ENCODE assay signal across 1 cellular context in the genomic region with DNA sequence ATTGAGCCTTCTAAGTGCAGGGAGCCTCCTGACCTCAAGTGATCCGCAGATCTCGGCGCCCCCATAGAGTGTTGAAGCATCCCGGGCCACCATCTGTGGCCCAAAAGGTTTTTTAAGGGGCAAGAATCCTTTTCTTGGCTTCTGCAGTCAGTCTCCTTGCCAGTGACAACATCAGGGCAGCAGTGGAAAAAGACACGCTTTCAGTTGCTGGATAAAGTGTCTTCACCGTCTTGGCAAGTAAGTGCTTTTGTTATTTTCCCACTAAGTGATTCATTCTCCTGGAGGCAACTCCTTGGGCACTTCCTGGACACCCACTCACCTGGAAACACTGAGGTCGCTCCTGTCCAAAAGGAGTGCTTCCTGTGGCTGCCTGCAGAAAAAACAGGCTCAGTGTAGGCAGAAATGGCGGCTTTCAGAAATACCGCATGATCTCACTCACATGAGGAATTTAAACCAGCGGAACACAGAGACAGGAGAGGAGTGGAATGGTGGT.
TF ChIP-seq lines count a peak whose summit lies in the region.

No MANE protein-coding gene starts in this region.

TF ChIP-seq in WTC11, 78 proteins besides CTCF, POLR2A, EP300 and RAD21 (continued from another document):
- TF ChIP-seq, protein P1, sequence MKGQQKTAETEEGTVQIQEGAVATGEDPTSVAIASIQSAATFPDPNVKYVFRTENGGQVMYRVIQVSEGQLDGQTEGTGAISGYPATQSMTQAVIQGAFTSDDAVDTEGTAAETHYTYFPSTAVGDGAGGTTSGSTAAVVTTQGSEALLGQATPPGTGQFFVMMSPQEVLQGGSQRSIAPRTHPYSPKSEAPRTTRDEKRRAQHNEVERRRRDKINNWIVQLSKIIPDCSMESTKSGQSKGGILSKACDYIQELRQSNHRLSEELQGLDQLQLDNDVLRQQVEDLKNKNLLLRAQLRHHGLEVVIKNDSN (CRISPR knock-in tag; IDR thresholded peaks at IDR 0.05): no peak
- TF ChIP-seq, protein P2, sequence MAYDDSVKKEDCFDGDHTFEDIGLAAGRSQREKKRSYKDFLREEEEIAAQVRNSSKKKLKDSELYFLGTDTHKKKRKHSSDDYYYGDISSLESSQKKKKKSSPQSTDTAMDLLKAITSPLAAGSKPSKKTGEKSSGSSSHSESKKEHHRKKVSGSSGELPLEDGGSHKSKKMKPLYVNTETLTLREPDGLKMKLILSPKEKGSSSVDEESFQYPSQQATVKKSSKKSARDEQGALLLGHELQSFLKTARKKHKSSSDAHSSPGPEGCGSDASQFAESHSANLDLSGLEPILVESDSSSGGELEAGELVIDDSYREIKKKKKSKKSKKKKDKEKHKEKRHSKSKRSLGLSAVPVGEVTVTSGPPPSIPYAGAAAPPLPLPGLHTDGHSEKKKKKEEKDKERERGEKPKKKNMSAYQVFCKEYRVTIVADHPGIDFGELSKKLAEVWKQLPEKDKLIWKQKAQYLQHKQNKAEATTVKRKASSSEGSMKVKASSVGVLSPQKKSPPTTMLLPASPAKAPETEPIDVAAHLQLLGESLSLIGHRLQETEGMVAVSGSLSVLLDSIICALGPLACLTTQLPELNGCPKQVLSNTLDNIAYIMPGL (CRISPR knock-in tag; IDR thresholded peaks at IDR 0.05): no peak
- TF ChIP-seq, protein P3, sequence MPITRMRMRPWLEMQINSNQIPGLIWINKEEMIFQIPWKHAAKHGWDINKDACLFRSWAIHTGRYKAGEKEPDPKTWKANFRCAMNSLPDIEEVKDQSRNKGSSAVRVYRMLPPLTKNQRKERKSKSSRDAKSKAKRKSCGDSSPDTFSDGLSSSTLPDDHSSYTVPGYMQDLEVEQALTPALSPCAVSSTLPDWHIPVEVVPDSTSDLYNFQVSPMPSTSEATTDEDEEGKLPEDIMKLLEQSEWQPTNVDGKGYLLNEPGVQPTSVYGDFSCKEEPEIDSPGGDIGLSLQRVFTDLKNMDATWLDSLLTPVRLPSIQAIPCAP (CRISPR knock-in tag; IDR thresholded peaks at IDR 0.05): no peak
- TF ChIP-seq NFATC4 (CRISPR knock-in tag; IDR thresholded peaks at IDR 0.05) (no peak), ZNF396 (CRISPR knock-in tag; IDR thresholded peaks at IDR 0.05; ENCODE audit: borderline replicate concordance) (no peak)
TF ChIP-seq in WTC11: peak in this region for 0.
